2 cellular contexts compared by ENCODE assay signal in genomic region chr10:119650692-119651513, GRCh38.
TF ChIP-seq lines count a peak whose summit lies in the region.

TSS of gene BAG3 (plus strand) at chr10:119651380. CDS start at chr10:119651676, 296 bp downstream.

TF ChIP-seq in HEK293, 187 proteins besides CTCF, POLR2A, EP300 and RAD21 (continued from another document and continues in another):
- TF ChIP-seq PRDM6 (tag by site-specific recombination; IDR thresholded peaks at IDR 0.05): no peak
- no peak for TF ChIP-seq ZNF544 (tag by site-specific recombination; IDR thresholded peaks at IDR 0.05)
- TF ChIP-seq ZNF416 (tag by site-specific recombination; IDR thresholded peaks at IDR 0.05): no peak
- no peak for TF ChIP-seq ZNF394 (tag by site-specific recombination; IDR thresholded peaks at IDR 0.05; ENCODE audit: borderline replicate concordance)
- TF ChIP-seq PATZ1 (tag by site-specific recombination; IDR thresholded peaks at IDR 0.05): peak; percentile 85
- no peak; the same call in 1 of the 2 replicates for TF ChIP-seq ZNF501 (tag by site-specific recombination; IDR thresholded peaks at IDR 0.05)
- TF ChIP-seq ZNF837 (tag by site-specific recombination; IDR thresholded peaks at IDR 0.05): no peak
- TF ChIP-seq GLI2 (tag by site-specific recombination; IDR thresholded peaks at IDR 0.05; ENCODE audit: borderline replicate concordance, low read depth): no peak
- TF ChIP-seq GFI1B (tag by site-specific recombination; IDR thresholded peaks at IDR 0.05): no peak
- no peak for TF ChIP-seq TRIM28 (IDR thresholded peaks at IDR 0.05; ENCODE audit: borderline replicate concordance, low read length)
- TF ChIP-seq ZNF530 (tag by site-specific recombination; IDR thresholded peaks at IDR 0.05; ENCODE audit: low read depth): no peak
- TF ChIP-seq ZNF274 (IDR thresholded peaks at IDR 0.05; ENCODE audit: low read length): no peak
- no peak for TF ChIP-seq ZNF274 (tag by site-specific recombination; IDR thresholded peaks at IDR 0.05; ENCODE audit: borderline replicate concordance)
- no peak for TF ChIP-seq ZNF426 (tag by site-specific recombination; IDR thresholded peaks at IDR 0.05)
- TF ChIP-seq ZBTB48 (tag by site-specific recombination; IDR thresholded peaks at IDR 0.05): 0 out of 2 replicates have a peak, but pooled peaks have one; percentile 27
- no peak for TF ChIP-seq ZNF214 (tag by site-specific recombination; IDR thresholded peaks at IDR 0.05; ENCODE audit: borderline replicate concordance)
- no peak for TF ChIP-seq ZFP3 (tag by site-specific recombination; IDR thresholded peaks at IDR 0.05; ENCODE audit: low read depth)
- no peak for TF ChIP-seq ZNF184 (tag by site-specific recombination; IDR thresholded peaks at IDR 0.05)
- TF ChIP-seq WT1 (tag by site-specific recombination; IDR thresholded peaks at IDR 0.05): no peak
- no peak for TF ChIP-seq ZNF529 (tag by site-specific recombination; IDR thresholded peaks at IDR 0.05; ENCODE audit: insufficient replicate concordance)
- peak; percentile 8; the same call in 1 of the 2 replicates for TF ChIP-seq ZNF366 (tag by site-specific recombination; conservative IDR thresholded peaks at IDR 0.05)
- TF ChIP-seq ZNF664 (tag by site-specific recombination; IDR thresholded peaks at IDR 0.05): no peak
- TF ChIP-seq KLF10 (tag by site-specific recombination; IDR thresholded peaks at IDR 0.05): no peak; the same call in 1 of the 2 replicates
- no peak for TF ChIP-seq ZFP69B (tag by site-specific recombination; IDR thresholded peaks at IDR 0.05)
- TF ChIP-seq PRDM4 (tag by site-specific recombination; IDR thresholded peaks at IDR 0.05): no peak
- TF ChIP-seq ZBTB21 (tag by site-specific recombination; IDR thresholded peaks at IDR 0.05): no peak
- TF ChIP-seq ZNF488 (tag by site-specific recombination; IDR thresholded peaks at IDR 0.05): no peak
- peak; percentile 61; the same call in 1 of the 2 replicates for TF ChIP-seq GLIS2 (tag by site-specific recombination; IDR thresholded peaks at IDR 0.05)
- peak; percentile 46; the same call in 1 of the 2 replicates for TF ChIP-seq ZBTB8A (tag by site-specific recombination; IDR thresholded peaks at IDR 0.05)
- no peak for TF ChIP-seq ZNF140 (tag by site-specific recombination; IDR thresholded peaks at IDR 0.05)
- no peak for TF ChIP-seq KLF1 (tag by site-specific recombination; IDR thresholded peaks at IDR 0.05)
- TF ChIP-seq ZSCAN16 (tag by site-specific recombination; IDR thresholded peaks at IDR 0.05): no peak

TF ChIP-seq in GM12878, 131 proteins besides CTCF, POLR2A, EP300 and RAD21 (continued from another document):
- TF ChIP-seq IRF5 (IDR thresholded peaks at IDR 0.05; ENCODE audit: borderline replicate concordance) (no peak), SPI1 (IDR thresholded peaks at IDR 0.05; ENCODE audit: borderline replicate concordance, insufficient read depth, low read depth, low read length) (no peak), SKIL (IDR thresholded peaks at IDR 0.05; ENCODE audit: low read depth, poor library complexity, severe bottlenecking) (no peak), KAT2A (conservative IDR thresholded peaks at IDR 0.05; ENCODE audit: control insufficient read depth, low read depth, low read length) (no peak), ZNF384 (IDR thresholded peaks at IDR 0.05; ENCODE audit: borderline replicate concordance, low read depth, low read length) (no peak), CBFB (IDR thresholded peaks at IDR 0.05; ENCODE audit: low read depth) (peak; percentile 38; the same call in 1 of the 2 replicates), SMAD1 (IDR thresholded peaks at IDR 0.05; ENCODE audit: low read depth, partially characterized antibody) (no peak), MEF2A (IDR thresholded peaks at IDR 0.05; ENCODE audit: insufficient read depth, low read depth, low read length) (no peak), LARP7 (IDR thresholded peaks at IDR 0.05) (no peak), NRF1 (conservative IDR thresholded peaks at IDR 0.05; ENCODE audit: low read depth, low read length) (no peak), ETV6 (conservative IDR thresholded peaks at IDR 0.05 in 1 of 2, IDR thresholded peaks at IDR 0.05 in 1 of 2; ENCODE audit: borderline replicate concordance in 1 of 2, low read depth in 1 of 2) (peak in 1 of 2 experiments; percentile 43; a peak in 1 of 4 replicates), ZZZ3 (IDR thresholded peaks at IDR 0.05; ENCODE audit: control insufficient read depth, insufficient read length, low read depth) (no peak), USF2 (IDR thresholded peaks at IDR 0.05; ENCODE audit: borderline replicate concordance, low read depth, low read length) (no peak), ATF2 (IDR thresholded peaks at IDR 0.05; ENCODE audit: low read length) (no peak), ZNF687 (IDR thresholded peaks at IDR 0.05) (peak; percentile 70; the same call in 1 of the 2 replicates), ZBTB33 (IDR thresholded peaks at IDR 0.05) (no peak), IRF3 (IDR thresholded peaks at IDR 0.05) (no peak; the same call in 1 of the 2 replicates), FOS (IDR thresholded peaks at IDR 0.05; ENCODE audit: borderline replicate concordance, extremely low read depth, insufficient read length) (no peak), SREBF2 (IDR thresholded peaks at IDR 0.05; ENCODE audit: low read length) (no peak), ZBED1 (IDR thresholded peaks at IDR 0.05; ENCODE audit: borderline replicate concordance) (no peak)
